ENCODE assay signal across 9 cellular contexts in the genomic region with DNA sequence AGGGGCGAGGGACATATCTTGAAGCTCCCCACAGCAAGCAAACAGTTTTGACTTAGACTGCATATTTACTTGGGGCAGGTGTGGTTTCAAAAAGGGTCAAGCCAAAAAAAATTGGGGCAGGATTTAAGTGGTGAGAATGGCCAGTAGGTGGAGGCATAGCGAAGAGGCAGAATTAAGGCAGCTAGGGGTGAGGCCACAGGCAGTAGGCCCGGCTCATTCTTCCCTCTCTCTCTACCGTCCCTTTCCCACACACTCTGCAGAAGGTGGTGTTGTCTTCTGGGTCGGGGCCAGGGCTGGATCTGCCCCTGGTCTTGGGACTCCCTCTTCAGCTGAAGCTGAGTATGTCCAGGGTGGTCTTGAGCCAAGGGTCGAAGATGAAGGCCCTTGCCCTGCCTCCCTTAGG. TPM values are rescaled to one million over a fixed set of nuclear protein-coding genes. Genes with fewer than 3 reads are reported as not detected.
A peak's percentile ranks its signal among the peaks of the same experiment; 100 is the strongest.
DNase-seq lines count a peak whose midpoint lies in the region; TF ChIP-seq lines count a peak whose summit lies in the region.
"Had no signal": no experiment of that assay in that cellular context is flagged by ENCODE, and none has a peak within 500 bp of the region (broad histone marks: within the 10 kb centered on the region; RNA-seq: fewer than 3 reads in every experiment).

No MANE protein-coding gene starts in this region.

- peaks cover 3% of the 10 kb centered on the region for H3K4me1 ChIP-seq in CD4-positive, alpha-beta memory T cell (ENCODE audit: insufficient read depth, low read length)
- peaks cover 7% of the 10 kb centered on the region for H3K4me1 ChIP-seq in neural progenitor cell

- H3K4me2 ChIP-seq in neural progenitor cell: no peak overlapping the region

- peak overlapping the region in 1 of 7 donors; percentile 10 for H3K27ac Mint-ChIP-seq in CD4-positive, alpha-beta memory T cell
- peak overlapping the region; percentile 40 for H3K27ac Mint-ChIP-seq in neural progenitor cell

- intact Hi-C loops in CD4-positive, alpha-beta memory T cell (cut with micrococcal nuclease): loop anchor here (1.0 kb wide), 1 partner anchor 56 kb away; the partner anchor contains the start of gene WRAP53
- intact Hi-C loops in dorsolateral prefrontal cortex (cut with DNase I): loop anchor here in 1 of 2 donors (5.0 kb wide), 1 partner anchor 55 kb away; the partner anchor contains the start of genes TP53 and WRAP53

- TF ChIP-seq CTCF in RWPE1 (conservative IDR thresholded peaks at IDR 0.05; ENCODE audit: low read depth) (no peak; the same call in 1 of the 2 replicates), dorsolateral prefrontal cortex (IDR thresholded peaks at IDR 0.05 in 54 of 56, conservative IDR thresholded peaks at IDR 0.05 in 2 of 56; ENCODE audit: low read depth in 1 of 56, partially characterized antibody in 56 of 56) (peak in 46 of 56 donors; percentile 16 to 62 (median 38)), neural progenitor cell (IDR thresholded peaks at IDR 0.05) (peak; percentile 64)

- H3K4me3 ChIP-seq in CD4-positive, alpha-beta memory T cell (ENCODE audit: low read length in 2 of 2): no peak overlapping the region
- H3K4me3 ChIP-seq in H7 (ENCODE audit: insufficient read depth, low read depth, low read length): no peak overlapping the region
- no peak overlapping the region for H3K4me3 ChIP-seq in dorsolateral prefrontal cortex
- H3K4me3 ChIP-seq in neural progenitor cell: no peak overlapping the region

- no peaks in the 10 kb centered on the region for H3K9me3 ChIP-seq in CD4-positive, alpha-beta memory T cell (ENCODE audit: control insufficient read depth in 1 of 2, low read length in 2 of 2)
- no peaks in the 10 kb centered on the region for H3K9me3 ChIP-seq in neural progenitor cell (ENCODE audit: low read depth)

- H3K36me3 ChIP-seq in CD4-positive, alpha-beta memory T cell (ENCODE audit: insufficient read depth, low read length): no peaks in the 10 kb centered on the region
- H3K36me3 ChIP-seq in H7 (replicated peaks; ENCODE audit: control insufficient read depth, insufficient read depth, low read length) (no peaks in the 10 kb centered on the region), neural progenitor cell (no peaks in the 10 kb centered on the region)

- no peaks in the 10 kb centered on the region for H3K27me3 Mint-ChIP-seq in CD4-positive, alpha-beta memory T cell
- peaks cover 5% of the 10 kb centered on the region for H3K27me3 Mint-ChIP-seq in neural progenitor cell (ENCODE audit: insufficient read depth, low read depth)

- no peak overlapping the region for H3K27ac ChIP-seq in CD4-positive, alpha-beta memory T cell (ENCODE audit: low read depth, low read length)
- no peak overlapping the region for H3K27ac ChIP-seq in RWPE1
- peak overlapping the region in 15 of 59 donors; percentile 6 to 63 (median 41) for H3K27ac ChIP-seq in dorsolateral prefrontal cortex
- no peak overlapping the region for H3K27ac ChIP-seq in neural progenitor cell

- H3K9ac ChIP-seq in neural progenitor cell: no peak overlapping the region

- POLR2A ChIA-PET in CD4-positive, alpha-beta memory T cell (lab: Charles Lee; ENCODE audit: partially characterized antibody): interaction anchor here (5.0 kb wide), 1 partner anchor 55 kb away, joined by 42 read pairs; the partner anchor contains the start of genes TP53 and WRAP53
- POLR2A ChIA-PET in RWPE1 (lab: Yijun Ruan, JAX; ENCODE audit: low non-redundant PET): no interaction called here

- DNase-seq in CD4-positive, alpha-beta memory T cell: peak in 4 of 5 donors; percentile 19 to 36 (median 30)
- DNase-seq in H7 (peak; percentile 89), RWPE1 (ENCODE audit: low spot score) (peak; percentile 58), dorsolateral prefrontal cortex (no peak), neural progenitor cell (ENCODE audit: low spot score) (peak; percentile 70), NCI-H1930 (lab: John Stamatoyannopoulos, UW) (no peak), NCI-H2081 (lab: John Stamatoyannopoulos, UW) (no peak), NCI-H345 (lab: John Stamatoyannopoulos, UW) (no peak)

- H3K27me3 ChIP-seq in CD4-positive, alpha-beta memory T cell (ENCODE audit: insufficient read depth, low read length): no peaks in the 10 kb centered on the region
- H3K27me3 ChIP-seq in H7 (ENCODE audit: control insufficient read depth, insufficient read depth, low read length) (no peaks in the 10 kb centered on the region), dorsolateral prefrontal cortex (no peaks in the 10 kb centered on the region), neural progenitor cell (no peaks in the 10 kb centered on the region)

- no peak overlapping the region for H3K4me3 Mint-ChIP-seq in CD4-positive, alpha-beta memory T cell
- peak overlapping the region; percentile 9 for H3K4me3 Mint-ChIP-seq in neural progenitor cell

- CTCF ChIA-PET in CD4-positive, alpha-beta memory T cell (lab: Charles Lee; ENCODE audit: partially characterized antibody): interaction anchor here (0.9 to 4.7 kb wide), 11 partner anchors 10 to 225 kb away, joined by 3 to 56 read pairs (median 3); partner anchors contain the start of genes ATP1B2, NAA38, TP53 and WRAP53
- CTCF ChIA-PET in RWPE1 (lab: Yijun Ruan, JAX): interaction anchor here (0.5 to 2.3 kb wide), 14 partner anchors 8 to 776 kb away, joined by 3 to 14 read pairs (median 4); partner anchors contain the start of genes ATP1B2 and TP53

- H4K20me1 ChIP-seq in neural progenitor cell (ENCODE audit: low read depth): no peaks in the 10 kb centered on the region

- H3F3A ChIP-seq in neural progenitor cell (ENCODE audit: low read depth): peaks cover 6% of the 10 kb centered on the region

- H2AFZ ChIP-seq in neural progenitor cell (replicated peaks): peak overlapping the region; percentile 66

- no peaks in the 10 kb centered on the region for H3K79me2 ChIP-seq in neural progenitor cell (ENCODE audit: low read depth)

- no peaks in the 10 kb centered on the region for H3K36me3 Mint-ChIP-seq in CD4-positive, alpha-beta memory T cell
- no peaks in the 10 kb centered on the region for H3K36me3 Mint-ChIP-seq in neural progenitor cell

- peaks cover 1 to 6% (median 4%) of the 10 kb centered on the region in 4 donors for H3K4me1 Mint-ChIP-seq in CD4-positive, alpha-beta memory T cell
- peaks cover 45% of the 10 kb centered on the region for H3K4me1 Mint-ChIP-seq in neural progenitor cell

- no peaks in the 10 kb centered on the region for H3K9me3 Mint-ChIP-seq in CD4-positive, alpha-beta memory T cell
- no peaks in the 10 kb centered on the region for H3K9me3 Mint-ChIP-seq in neural progenitor cell

RNA-seq across cellular contexts. Expression of gene SHBG, which starts 2.6 kb away (rescaled TPM):
- total RNA-seq in CD4-positive, alpha-beta memory T cell: not detected
- polyA plus RNA-seq in CD4-positive, alpha-beta memory T cell: not detected
- total RNA-seq in H7 (2014; rRNA removed; shearing (Covaris generic)): 0.35 and 1.5 TPM in 2 replicates
- total RNA-seq in dorsolateral prefrontal cortex: 1 to 10 TPM in 88 of 120 experiments, under 1 TPM in 20, not detected in 12; 0.47 to 5.3 (median 1.5) TPM
- 0.46 TPM in 1 of 2 replicates, not detected in the other for total RNA-seq in neural progenitor cell (ENCODE audit: low replicate concordance)
- total RNA-seq: mononuclear cell had no signal

RNA-seq across cellular contexts. Expression of gene SAT2, which starts 4.9 kb away (rescaled TPM):
- total RNA-seq in CD4-positive, alpha-beta memory T cell: 10 to 100 TPM; 65.8 to 76.9 TPM
- 10 to 100 TPM; 27.0 to 50.8 TPM for polyA plus RNA-seq in CD4-positive, alpha-beta memory T cell
- 45.5 and 55.8 TPM in 2 replicates for total RNA-seq in H7 (2014; rRNA removed; shearing (Covaris generic))
- total RNA-seq in dorsolateral prefrontal cortex (100 to 1,000 TPM in 60 of 120 experiments, 10 to 100 TPM in 60; 72.5 to 143 (median 99.8) TPM), neural progenitor cell (ENCODE audit: low replicate concordance) (34.6 and 56.6 TPM in 2 replicates)

RNA-seq across cellular contexts. Expression of gene FXR2, which starts 17.8 kb away (rescaled TPM):
- 10 to 100 TPM; 44.1 to 46.6 TPM for total RNA-seq in CD4-positive, alpha-beta memory T cell
- polyA plus RNA-seq in CD4-positive, alpha-beta memory T cell: 10 to 100 TPM in 1 of 2 donors, 1 to 10 TPM in 1; 9.2 to 18.6 TPM
- total RNA-seq in H7 (2014; rRNA removed; shearing (Covaris generic)): 49.0 and 52.0 TPM in 2 replicates
- total RNA-seq in dorsolateral prefrontal cortex: 100 to 1,000 TPM in 1 of 120 experiments, 10 to 100 TPM in 119; 53.1 to 114 (median 73.7) TPM
- 42.7 and 65.5 TPM in 2 replicates for total RNA-seq in neural progenitor cell (ENCODE audit: low replicate concordance)

RNA-seq across cellular contexts. Expression of gene ATP1B2, which starts 18.2 kb away (rescaled TPM):
- under 1 TPM; 0.22 to 0.52 TPM for total RNA-seq in CD4-positive, alpha-beta memory T cell
- not detected for polyA plus RNA-seq in CD4-positive, alpha-beta memory T cell
- total RNA-seq in H7 (2014; rRNA removed; shearing (Covaris generic)): 1.6 and 7.0 TPM in 2 replicates
- total RNA-seq in dorsolateral prefrontal cortex: 100 to 1,000 TPM; 159 to 746 (median 296) TPM
- total RNA-seq in neural progenitor cell (ENCODE audit: low replicate concordance): 0.37 and 1.4 TPM in 2 replicates
- total RNA-seq: mononuclear cell had no signal

RNA-seq across cellular contexts. Expression of gene SOX15, which starts 42.6 kb away (rescaled TPM):
- 1 to 10 TPM; 1.0 to 1.1 TPM for total RNA-seq in CD4-positive, alpha-beta memory T cell
- polyA plus RNA-seq in CD4-positive, alpha-beta memory T cell: not detected
- total RNA-seq in H7 (2014; rRNA removed; shearing (Covaris generic)): 33.8 and 44.0 TPM in 2 replicates
- total RNA-seq in dorsolateral prefrontal cortex (10 to 100 TPM in 27 of 120 experiments, 1 to 10 TPM in 93; 3.6 to 16.6 (median 8.0) TPM), neural progenitor cell (ENCODE audit: low replicate concordance) (0.51 and 7.6 TPM in 2 replicates)

Comparison
In these comparisons a context has a peak if more than half of its experiments do, and no peak if none do; other contexts are left out.
1. DNase-seq: peak in CD4-positive, alpha-beta memory T cell (4 of 5), H7 (single experiment), RWPE1 (single experiment) and neural progenitor cell (single experiment); none in dorsolateral prefrontal cortex (0 of 10), NCI-H1930 (0 of 2), NCI-H2081 (0 of 2) and NCI-H345 (single experiment).